In the genomic region with DNA sequence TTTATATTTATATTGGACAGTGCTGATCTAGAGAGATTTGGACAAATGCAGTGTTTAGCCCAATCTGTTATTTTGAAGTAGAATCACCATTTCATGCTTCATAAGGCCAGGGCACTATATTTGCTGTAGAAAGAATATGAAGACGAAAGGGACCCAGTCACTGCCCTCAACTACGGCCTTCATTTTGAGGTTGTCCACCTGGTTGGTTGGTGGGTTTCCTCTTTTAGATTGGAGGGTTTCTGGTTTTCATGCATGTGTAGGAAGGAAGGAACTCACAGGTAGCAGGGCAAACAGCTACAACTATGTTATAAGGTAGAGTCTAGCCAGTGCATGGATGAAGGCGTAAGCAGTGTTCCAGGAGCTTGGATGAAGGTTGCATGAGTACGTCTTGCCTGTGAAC, we compare ENCODE assay signal across 20 cellular contexts.
"Had no signal": no experiment of that assay in that cellular context is flagged by ENCODE, and none has a peak within 500 bp of the region (broad histone marks: within the 10 kb centered on the region; RNA-seq: fewer than 3 reads in every experiment).

No MANE protein-coding gene starts in this region.

- ATAC-seq: activated CD4-positive, CD25-positive, alpha-beta regulatory T cell treated with anti-CD3 and anti-CD28 coated beads, Interleukin-2, amount 50 U/mL, for 24 hours; activated T-cell treated with anti-CD3 and anti-CD28 coated beads, Interleukin-2, amount 50 U/mL, for 72 hours; body of pancreas; left lung; naive thymus-derived CD4-positive, alpha-beta T cell had no signal

- H3K4me3 ChIP-seq: body of pancreas, coronary artery, left lung, ovary, sigmoid colon, spleen, tibial artery had no signal

- H3K27me3 ChIP-seq: body of pancreas, left lung, ovary, sigmoid colon, spleen, tibial artery had no signal

- H3K9me3 ChIP-seq: body of pancreas, left lung, ovary, sigmoid colon, spleen, tibial artery had no signal

- DNase-seq: activated CD4-positive, alpha-beta T cell treated with anti-CD3 and anti-CD28 coated beads, Interleukin-2, amount 50 U/mL, for 4 hours; activated gamma-delta T cell treated with Interleukin-2 at 50 U/mL for 16 hours; activated T-cell treated with anti-CD3 and anti-CD28 coated beads, Interleukin-2, amount 50 U/mL, for 72 hours; amniotic stem cell; body of pancreas; central memory CD4-positive, alpha-beta T cell; foreskin fibroblast; hypothalamus; kidney; left lung; mammary epithelial cell; naive thymus-derived CD4-positive, alpha-beta T cell; ovary; sigmoid colon; spleen; tibial artery had no signal

- H3K9me3 Mint-ChIP-seq: activated T-cell treated with anti-CD3 and anti-CD28 coated beads, Interleukin-2, amount 50 U/mL, for 72 hours; naive thymus-derived CD4-positive, alpha-beta T cell had no signal

- H3K27me3 Mint-ChIP-seq: naive thymus-derived CD4-positive, alpha-beta T cell had no signal

- H3K27ac ChIP-seq: body of pancreas, coronary artery, left lung, ovary, sigmoid colon, spleen, tibial artery had no signal

- H3K4me3 Mint-ChIP-seq: naive thymus-derived CD4-positive, alpha-beta T cell had no signal

- H3K4me1 ChIP-seq: body of pancreas had no signal

- FAIRE-seq: endothelial cell of umbilical vein, kidney, urothelium cell line had no signal

- H3K36me3 ChIP-seq: left lung, ovary, sigmoid colon, tibial artery had no signal
